In the genomic region with DNA sequence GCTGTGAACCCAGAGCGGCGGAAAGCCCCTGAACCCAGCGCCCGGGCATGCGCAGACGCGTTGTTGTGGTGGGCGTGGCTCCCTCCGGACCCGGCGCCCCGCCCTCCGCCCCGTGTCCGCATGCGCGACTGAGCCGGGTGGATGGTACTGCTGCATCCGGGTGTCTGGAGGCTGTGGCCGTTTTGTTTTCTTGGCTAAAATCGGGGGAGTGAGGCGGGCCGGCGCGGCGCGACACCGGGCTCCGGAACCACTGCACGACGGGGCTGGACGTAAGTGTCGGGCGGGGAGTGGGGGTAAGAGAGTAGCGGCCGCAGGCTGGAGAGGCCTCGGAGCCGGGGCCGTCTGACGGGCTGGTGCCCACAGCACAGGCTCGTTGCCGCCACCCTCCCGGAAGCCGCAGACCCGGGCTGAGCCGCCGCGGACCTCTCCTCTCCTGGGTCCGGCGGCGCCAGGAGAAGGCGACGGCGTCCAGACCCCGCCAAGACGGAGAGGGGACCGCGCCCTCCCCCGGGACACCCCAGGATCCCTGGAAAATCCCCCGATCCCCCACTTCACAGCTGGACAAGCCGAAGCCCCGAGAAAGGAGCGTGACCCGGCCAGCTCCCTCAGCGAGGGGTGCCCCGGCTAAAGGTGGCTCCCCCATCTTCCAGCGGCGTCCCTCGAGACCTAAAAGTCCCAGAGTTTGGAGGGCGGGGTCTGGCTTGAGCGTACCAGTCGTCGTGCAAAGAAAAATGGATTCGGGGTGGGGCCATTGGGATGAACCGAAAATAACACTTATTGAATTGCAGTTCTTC, we compare ENCODE assay signal across 8 cellular contexts. TPM values are rescaled to one million over a fixed set of nuclear protein-coding genes. Genes with fewer than 3 reads are reported as not detected.
DNase-seq lines count a peak whose midpoint lies in the region; ATAC-seq and TF ChIP-seq lines count a peak whose summit lies in the region.

A gene (plus strand): TSS at position 147 of the 794 bp plus-strand sequence. CDS start 2,153 bp downstream, outside the sequence.

- no peaks in the 10 kb centered on the region for H3K9me3 ChIP-seq in prostate gland

- intact Hi-C loops in left cardiac atrium (cut with DNase I) = no loop called here
- intact Hi-C loops in prostate gland (cut with DNase I) = no loop called here

- H3K27me3 ChIP-seq in prostate gland (replicated peaks; ENCODE audit: insufficient read depth) = no peaks in the 10 kb centered on the region

- H3K36me3 ChIP-seq in prostate gland = no peaks in the 10 kb centered on the region
- no peaks in the 10 kb centered on the region for H3K36me3 ChIP-seq in urinary bladder (ENCODE audit: insufficient read depth)

- peak within 1 kb of the TSS; percentile 93 to 96 for H3K27ac ChIP-seq in prostate gland
- H3K27ac ChIP-seq in urinary bladder (ENCODE audit: low read depth) = peak within 1 kb of the TSS; percentile 85

- H3K4me1 ChIP-seq in prostate gland (replicated peaks) = no peaks in the 10 kb centered on the region
- no peaks in the 10 kb centered on the region for H3K4me1 ChIP-seq in urinary bladder (ENCODE audit: insufficient read depth)

- peak in 1 of 4 experiments; percentile 10 for TF ChIP-seq CTCF in prostate gland (IDR thresholded peaks at IDR 0.05)

- peak within 1 kb of the TSS; percentile 76 to 94 for H3K4me3 ChIP-seq in prostate gland
- H3K4me3 ChIP-seq in urinary bladder (ENCODE audit: low read depth, low read length) = peak within 1 kb of the TSS; percentile 92

- under 1% methylated on average over 69 of the region's 75 CpGs for WGBS in prostate gland
- under 1% methylated on average over 69 of the region's 75 CpGs for WGBS in urinary bladder

- DNase-seq in NCI-H146 treated with DMSO at 0.1 percent for 48 hours (lab: John Stamatoyannopoulos, UW; ENCODE audit: unreplicated experiment) (peak; percentile 22), T-helper 2 cell (peak; percentile 81 to 91 (median 85)), amygdala (lab: John Stamatoyannopoulos, UW) (peak; percentile 41 to 93 (median 84)), left cardiac atrium (peak; percentile 92), prostate gland (ENCODE audit: low spot score) (peak; percentile 85)

- TF ChIP-seq POLR2A in GM15510 (IDR thresholded peaks at IDR 0.05; ENCODE audit: borderline replicate concordance, extremely low read depth, insufficient read length) (peak; percentile 59), prostate gland (IDR thresholded peaks at IDR 0.05) (peak; percentile 95)

- peak; percentile 66 for ATAC-seq in HG02840 (IDR thresholded peaks at IDR 0.05; ENCODE audit: low FRiP score, unreplicated experiment)
- peak; percentile 98 for ATAC-seq in left cardiac atrium

RNA-seq across cellular contexts. Expression of the gene that starts here (rescaled TPM):
- total RNA-seq in left cardiac atrium (100 to 1,000 TPM in 1 of 2 donors, 10 to 100 TPM in 1; 87.9 to 105 TPM), prostate gland (10 to 100 TPM; 70.0 to 90.6 TPM), urinary bladder (80.6 TPM)
- 95.8 TPM for polyA plus RNA-seq in urinary bladder

Comparison
In these comparisons a context has a peak if more than half of its experiments do, and no peak if none do; other contexts are left out.
1. Peak in every context shown above with its lines: DNase-seq, ATAC-seq, H3K4me3 ChIP-seq and H3K27ac ChIP-seq.
2. DNase-seq: peak in every context shown above with its lines; median percentile 92 in left cardiac atrium; 85 in T-helper 2 cell; 85 in prostate gland; 84 in amygdala; 22 in NCI-H146 treated with DMSO at 0.1 percent for 48 hours.